Comparison of ENCODE assay signal across 20 cellular contexts in genomic region chr7:126658684-126659083, GRCh38.
A peak's percentile ranks its signal among the peaks of the same experiment; 100 is the strongest.
DNase-seq lines count a peak whose midpoint lies in the region; ATAC-seq and TF ChIP-seq lines count a peak whose summit lies in the region.
"Had no signal": no experiment of that assay in that cellular context is flagged by ENCODE, and none has a peak within 500 bp of the region (broad histone marks: within the 10 kb centered on the region; RNA-seq: fewer than 3 reads in every experiment).

No MANE protein-coding gene starts in this region.

- no peak overlapping the region; the same call in 1 of the 2 replicates for H2AFZ ChIP-seq in OCI-LY3 (ENCODE audit: low read depth, low read length)

- no peak overlapping the region for H3K27ac Mint-ChIP-seq in activated T-cell treated with anti-CD3 and anti-CD28 coated beads, Interleukin-2, amount 50 U/mL, for 24 hours
- H3K27ac Mint-ChIP-seq: activated naive CD4-positive, alpha-beta T cell treated with anti-CD3 and anti-CD28 coated beads, Interleukin-2, amount 50 U/mL, for 24 hours; T-cell had no signal

- peak overlapping the region; percentile 55 for H3K9ac ChIP-seq in OCI-LY3 (ENCODE audit: low read length)

- H3K9me3 ChIP-seq in OCI-LY3 (ENCODE audit: insufficient read depth, low read length), result no peaks in the 10 kb centered on the region
- H3K9me3 ChIP-seq: MG63, mucosa of descending colon had no signal

- TF ChIP-seq CTCF in OCI-LY3 (IDR thresholded peaks at IDR 0.05; ENCODE audit: low read depth, low read length), result no peak

- H3K79me2 ChIP-seq in OCI-LY3 (ENCODE audit: low read length), result no peaks in the 10 kb centered on the region

- no peaks in the 10 kb centered on the region for H3K36me3 Mint-ChIP-seq in activated T-cell treated with anti-CD3 and anti-CD28 coated beads, Interleukin-2, amount 50 U/mL, for 24 hours (ENCODE audit: low read depth)
- H3K36me3 Mint-ChIP-seq: activated naive CD4-positive, alpha-beta T cell treated with anti-CD3 and anti-CD28 coated beads, Interleukin-2, amount 50 U/mL, for 24 hours; T-cell; type B pancreatic cell had no signal

- H4K20me1 ChIP-seq in OCI-LY3 (ENCODE audit: insufficient read depth, low read length), result no peaks in the 10 kb centered on the region

- H3K4me3 ChIP-seq in OCI-LY3 (ENCODE audit: low read length), result peak overlapping the region; percentile 25; the same call in 1 of the 2 replicates
- H3K4me3 ChIP-seq: MG63, mucosa of descending colon had no signal

- H3K27ac ChIP-seq in OCI-LY3 (ENCODE audit: low read length), result peak overlapping the region; percentile 95
- H3K27ac ChIP-seq: brain microvascular endothelial cell had no signal

- H3K4me1 Mint-ChIP-seq in activated T-cell treated with anti-CD3 and anti-CD28 coated beads, Interleukin-2, amount 50 U/mL, for 24 hours (ENCODE audit: low read depth), result no peaks in the 10 kb centered on the region
- H3K4me1 Mint-ChIP-seq: activated naive CD4-positive, alpha-beta T cell treated with anti-CD3 and anti-CD28 coated beads, Interleukin-2, amount 50 U/mL, for 24 hours; T-cell had no signal

- ATAC-seq in GM18502 (IDR thresholded peaks at IDR 0.05; ENCODE audit: poor library complexity, unreplicated experiment) (peak; percentile 19), GM21447 (IDR thresholded peaks at IDR 0.05; ENCODE audit: unreplicated experiment) (peak; percentile 27), HG03095 (IDR thresholded peaks at IDR 0.05; ENCODE audit: unreplicated experiment) (peak; percentile 24)
- ATAC-seq: activated CD4-positive, CD25-positive, alpha-beta regulatory T cell treated with anti-CD3 and anti-CD28 coated beads, Interleukin-2, amount 50 U/mL, for 24 hours; mucosa of descending colon; T-cell had no signal

- no peaks in the 10 kb centered on the region for H3K27me3 Mint-ChIP-seq in activated T-cell treated with anti-CD3 and anti-CD28 coated beads, Interleukin-2, amount 50 U/mL, for 24 hours
- H3K27me3 Mint-ChIP-seq: activated naive CD4-positive, alpha-beta T cell treated with anti-CD3 and anti-CD28 coated beads, Interleukin-2, amount 50 U/mL, for 24 hours; T-cell; type B pancreatic cell had no signal

- H3K4me3 Mint-ChIP-seq in activated T-cell treated with anti-CD3 and anti-CD28 coated beads, Interleukin-2, amount 50 U/mL, for 24 hours, result no peak overlapping the region
- H3K4me3 Mint-ChIP-seq: activated naive CD4-positive, alpha-beta T cell treated with anti-CD3 and anti-CD28 coated beads, Interleukin-2, amount 50 U/mL, for 24 hours; T-cell; type B pancreatic cell had no signal

- H3K27me3 ChIP-seq in OCI-LY3 (ENCODE audit: low read depth, low read length), result no peaks in the 10 kb centered on the region
- H3K27me3 ChIP-seq: brain microvascular endothelial cell, MG63 had no signal

- peak overlapping the region; percentile 74 for H3K4me2 ChIP-seq in OCI-LY3 (ENCODE audit: low read length)

- no peaks in the 10 kb centered on the region for H3K9me3 Mint-ChIP-seq in activated T-cell treated with anti-CD3 and anti-CD28 coated beads, Interleukin-2, amount 50 U/mL, for 24 hours
- H3K9me3 Mint-ChIP-seq: activated naive CD4-positive, alpha-beta T cell treated with anti-CD3 and anti-CD28 coated beads, Interleukin-2, amount 50 U/mL, for 24 hours; type B pancreatic cell had no signal

- peaks cover 43% of the 10 kb centered on the region for H3K4me1 ChIP-seq in OCI-LY3 (ENCODE audit: low read length)

- no peak for DNase-seq in NCI-H1436 treated with DMSO at 0.1 percent for 48 hours (lab: John Stamatoyannopoulos, UW)
- no peak for DNase-seq in activated T-cell treated with anti-CD3 and anti-CD28 coated beads, Interleukin-2, amount 50 U/mL, for 24 hours
- DNase-seq in H4 (ENCODE audit: low spot score), result no peak
- no peak for DNase-seq in activated CD4-positive, alpha-beta T cell treated with anti-CD3 and anti-CD28 coated beads for 4 hours
- DNase-seq: brain microvascular endothelial cell; COR-L47; GDM1; MG63; mucosa of descending colon; NCI-H2029; NCI-H82; stimulated activated CD4-positive, alpha-beta T cell treated with anti-CD3 and anti-CD28 coated beads, Interleukin-4, amount 100 ng/mL, for 4 hours; T-cell had no signal

- peaks cover 4% of the 10 kb centered on the region for H3K36me3 ChIP-seq in OCI-LY3 (replicated peaks; ENCODE audit: low read depth, low read length)
- H3K36me3 ChIP-seq: brain microvascular endothelial cell, MG63 had no signal
